Comparison of ENCODE assay signal across 22 cellular contexts in the genomic region with DNA sequence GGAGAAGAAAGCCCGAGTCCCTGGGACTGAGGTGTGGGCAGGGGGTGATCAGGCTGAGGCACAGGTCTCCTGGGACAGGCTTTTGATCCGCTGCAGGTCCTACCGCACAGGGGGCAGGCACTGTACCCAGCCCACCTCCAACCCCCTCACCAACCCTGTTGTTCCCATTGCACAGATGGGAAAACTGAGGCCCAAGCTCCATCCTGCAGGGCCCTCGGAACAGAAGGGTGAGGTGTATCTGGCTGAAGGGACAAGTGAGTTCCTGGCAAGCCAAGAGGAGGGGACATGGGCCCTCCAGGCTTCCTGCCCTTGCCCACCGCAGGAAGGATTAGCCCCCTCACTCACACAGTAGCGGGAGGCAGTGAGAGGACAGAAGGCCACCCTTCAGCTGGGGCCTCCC. TPM values are rescaled to one million over a fixed set of nuclear protein-coding genes. Genes with fewer than 3 reads are reported as not detected.
DNase-seq lines count a peak whose midpoint lies in the region; ATAC-seq, FAIRE-seq and TF ChIP-seq lines count a peak whose summit lies in the region.
"Had no signal": no experiment of that assay in that cellular context is flagged by ENCODE, and none has a peak within 500 bp of the region (broad histone marks: within the 10 kb centered on the region; RNA-seq: fewer than 3 reads in every experiment).

No MANE protein-coding gene starts in this region.

- H3K36me3 Mint-ChIP-seq in neural progenitor cell, result no peaks in the 10 kb centered on the region
- no peaks in the 10 kb centered on the region for H3K36me3 Mint-ChIP-seq in CD8-positive, alpha-beta T cell
- H3K36me3 Mint-ChIP-seq: CD14-positive monocyte; CD4-positive, alpha-beta memory T cell had no signal

- no TSS peak for BruUV-seq in K562 (replicated peaks; lab: Mats Ljungman, UMichigan)

- H3K9me2 ChIP-seq in SK-N-SH, result no peaks in the 10 kb centered on the region

- no peak for FAIRE-seq in K562 (lab: Jason Lieb, UNC)
- FAIRE-seq: A549, GM19239 had no signal

- intact Hi-C loops in K562 (cut with micrococcal nuclease), result no loop called here
- intact Hi-C loops in CD8-positive, alpha-beta T cell (cut with DNase I, micrococcal nuclease), result no loop called here

- POLR2A ChIA-PET in SK-N-SH (lab: Yijun Ruan, JAX), result no interaction called here
- POLR2A ChIA-PET in K562 (lab: Yijun Ruan, JAX), result interaction anchor here (0.9 to 1.7 kb wide), 4 partner anchors 8 to 149 kb away, joined by 3 to 6 read pairs (median 3); no protein-coding TSS in a partner anchor
- POLR2A ChIA-PET in CD8-positive, alpha-beta T cell (lab: Charles Lee), result no interaction called here

- peak; percentile 22 for DNase-seq in SK-N-SH
- DNase-seq in GM13976 (ENCODE audit: low spot score), result peak; percentile 25
- DNase-seq in K562 (ENCODE audit: extremely low read depth in 1 of 4, low spot score in 3 of 4), result no peak
- no peak for DNase-seq in neural progenitor cell (ENCODE audit: low spot score)
- DNase-seq in CD8-positive, alpha-beta T cell, result no peak
- DNase-seq in AG20443 (ENCODE audit: low spot score), result no peak
- DNase-seq in NCI-H510A treated with DMSO at 0.1 percent for 48 hours (lab: John Stamatoyannopoulos, UW), result no peak
- DNase-seq: Calu3; CD4-positive, alpha-beta memory T cell; DMS79 treated with DMSO at 0.1 percent for 48 hours; GF-D8; HFFc6; IMR-90 had no signal

- 89% methylated on average over 3 of the region's 6 CpGs for WGBS in SK-N-SH (ENCODE audit: low lambda C conversion rate)
- 59% methylated on average over 6 of the region's 6 CpGs for WGBS in K562 (ENCODE audit: insufficient coverage, low coverage, missing lambda C conversion rate)

- H3K79me2 ChIP-seq in SK-N-SH (ENCODE audit: insufficient read depth) (no peaks in the 10 kb centered on the region), K562 (ENCODE audit: control insufficient read depth, insufficient read depth, low read length) (no peaks in the 10 kb centered on the region), neural progenitor cell (ENCODE audit: low read depth) (no peaks in the 10 kb centered on the region)

- no peak overlapping the region for H3K4me2 ChIP-seq in SK-N-SH
- no peak overlapping the region for H3K4me2 ChIP-seq in K562 (ENCODE audit: insufficient read depth, low read length)
- no peak overlapping the region for H3K4me2 ChIP-seq in neural progenitor cell
- H3K4me2 ChIP-seq: A549, BLaER1 had no signal

- ATAC-seq in SK-N-SH treated with all-trans-retinoic acid at 6 μM for 48 hours, result no peak
- ATAC-seq in K562, result no peak
- ATAC-seq in CD8-positive, alpha-beta T cell, result no peak
- ATAC-seq: A549, HCT116 had no signal

- in situ Hi-C loops in GM13976 (cut with MboI; ENCODE audit: low sequenced_read_pairs, unreplicated experiment), result no loop called here
- in situ Hi-C loops in K562 (cut with MboI), result no loop called here

- no peaks in the 10 kb centered on the region for H3K36me3 ChIP-seq in SK-N-SH (replicated peaks in 1 of 2; ENCODE audit: control insufficient read depth in 1 of 2, insufficient read depth in 2 of 2, low read length in 1 of 2)
- no peaks in the 10 kb centered on the region for H3K36me3 ChIP-seq in K562 (ENCODE audit: control insufficient read depth, insufficient read depth, low read length)
- no peaks in the 10 kb centered on the region for H3K36me3 ChIP-seq in neural progenitor cell
- no peaks in the 10 kb centered on the region for H3K36me3 ChIP-seq in CD8-positive, alpha-beta T cell (ENCODE audit: insufficient read depth, low read length)
- H3K36me3 ChIP-seq: BLaER1 had no signal

- H3K9me3 Mint-ChIP-seq in neural progenitor cell, result no peaks in the 10 kb centered on the region
- H3K9me3 Mint-ChIP-seq in CD8-positive, alpha-beta T cell, result no peaks in the 10 kb centered on the region
- H3K9me3 Mint-ChIP-seq: CD14-positive monocyte, HFFc6 had no signal

- H3K4me1 Mint-ChIP-seq in neural progenitor cell, result peaks cover 10% of the 10 kb centered on the region
- peaks cover 3% of the 10 kb centered on the region for H3K4me1 Mint-ChIP-seq in CD8-positive, alpha-beta T cell (ENCODE audit: low read depth)

- peaks cover 12% of the 10 kb centered on the region for H3K27me3 Mint-ChIP-seq in neural progenitor cell (ENCODE audit: insufficient read depth, low read depth)
- peaks cover under 1% of the 10 kb centered on the region for H3K27me3 Mint-ChIP-seq in CD8-positive, alpha-beta T cell (ENCODE audit: low read depth)

- TF ChIP-seq POLR2A in K562 (conservative IDR thresholded peaks at IDR 0.05), result no peak

- TF ChIP-seq EP300 in SK-N-SH (IDR thresholded peaks at IDR 0.05; ENCODE audit: borderline replicate concordance in 1 of 2, low read depth in 1 of 2, low read length in 1 of 2) (no peak), K562 (IDR thresholded peaks at IDR 0.05; ENCODE audit: low read length) (no peak)

- H3F3A ChIP-seq in SK-N-SH (replicated peaks; ENCODE audit: insufficient read depth), result no peaks in the 10 kb centered on the region
- H3F3A ChIP-seq in neural progenitor cell (ENCODE audit: low read depth), result no peaks in the 10 kb centered on the region

- H3K9me3 ChIP-seq in SK-N-SH (no peaks in the 10 kb centered on the region), K562 (replicated peaks; ENCODE audit: control insufficient read depth, insufficient read depth, low read depth, low read length) (no peaks in the 10 kb centered on the region), neural progenitor cell (ENCODE audit: low read depth) (no peaks in the 10 kb centered on the region)
- no peaks in the 10 kb centered on the region for H3K9me3 ChIP-seq in CD8-positive, alpha-beta T cell (ENCODE audit: low read length)
- H3K9me3 ChIP-seq: A549, BLaER1 had no signal

- H3K9ac ChIP-seq in SK-N-SH, result no peak overlapping the region
- H3K9ac ChIP-seq in K562 (ENCODE audit: insufficient read depth in 1 of 2, low read depth in 2 of 2, low read length in 2 of 2), result peak overlapping the region in 1 of 2 experiments; percentile 60; a peak in 1 of 4 replicates
- no peak overlapping the region for H3K9ac ChIP-seq in neural progenitor cell
- H3K9ac ChIP-seq: BLaER1 had no signal

- H3K27me3 ChIP-seq in SK-N-SH (ENCODE audit: insufficient read depth), result no peaks in the 10 kb centered on the region
- H3K27me3 ChIP-seq in K562 (ENCODE audit: control insufficient read depth in 2 of 2, insufficient read depth in 2 of 2, low read length in 2 of 2), result no peaks in the 10 kb centered on the region
- no peaks in the 10 kb centered on the region for H3K27me3 ChIP-seq in neural progenitor cell
- H3K27me3 ChIP-seq in CD8-positive, alpha-beta T cell (ENCODE audit: insufficient read depth, low read length), result no peaks in the 10 kb centered on the region
- H3K27me3 ChIP-seq: BLaER1 had no signal

- H3K4me3 ChIP-seq in SK-N-SH (ENCODE audit: low read depth in 2 of 2, low read length in 1 of 2) (no peak overlapping the region), K562 (no peak overlapping the region), neural progenitor cell (no peak overlapping the region)
- H3K4me3 ChIP-seq in CD8-positive, alpha-beta T cell (ENCODE audit: low read depth, low read length), result no peak overlapping the region
- H3K4me3 ChIP-seq: A549, BLaER1 had no signal

- H4K20me1 ChIP-seq in SK-N-SH (ENCODE audit: insufficient read depth) (no peaks in the 10 kb centered on the region), K562 (replicated peaks; ENCODE audit: control insufficient read depth, insufficient read depth, low read length) (no peaks in the 10 kb centered on the region; the same call in 1 of the 2 replicates), neural progenitor cell (ENCODE audit: low read depth) (no peaks in the 10 kb centered on the region)
- H4K20me1 ChIP-seq: BLaER1 had no signal

- H3K27ac ChIP-seq in SK-N-SH (ENCODE audit: low read depth in 2 of 2, low read length in 1 of 2), result no peak overlapping the region
- no peak overlapping the region for H3K27ac ChIP-seq in K562 (ENCODE audit: extremely low read depth, low read depth, low read length)
- H3K27ac ChIP-seq in neural progenitor cell, result no peak overlapping the region
- no peak overlapping the region for H3K27ac ChIP-seq in CD8-positive, alpha-beta T cell (ENCODE audit: low read depth, low read length)
- H3K27ac ChIP-seq: 22Rv1, A549, BLaER1, HL-60 had no signal

- no peaks in the 10 kb centered on the region for H3K9me1 ChIP-seq in K562 (ENCODE audit: control insufficient read depth, insufficient read depth, low read length)

- no peak for TF ChIP-seq RAD21 in SK-N-SH (IDR thresholded peaks at IDR 0.05; ENCODE audit: low read length)
- no peak for TF ChIP-seq RAD21 in K562 (CRISPR knock-in tag; conservative IDR thresholded peaks at IDR 0.05 in 1 of 2, IDR thresholded peaks at IDR 0.05 in 1 of 2)

- TF ChIP-seq CTCF in SK-N-SH (IDR thresholded peaks at IDR 0.05) (no peak), GM13976 (IDR thresholded peaks at IDR 0.05; ENCODE audit: borderline replicate concordance, control extremely low read depth, extremely low read depth, insufficient read depth, missing control alignments) (no peak), K562 (IDR thresholded peaks at IDR 0.05 in 2 of 3, conservative IDR thresholded peaks at IDR 0.05 in 1 of 3; ENCODE audit: insufficient read depth in 2 of 3, low read depth in 1 of 3, low read length in 3 of 3) (no peak), neural progenitor cell (IDR thresholded peaks at IDR 0.05) (no peak)
- no peak for TF ChIP-seq CTCF in CD8-positive, alpha-beta T cell (IDR thresholded peaks at IDR 0.05)

- peak overlapping the region; percentile 62 for H3K27ac Mint-ChIP-seq in neural progenitor cell
- no peak overlapping the region for H3K27ac Mint-ChIP-seq in CD8-positive, alpha-beta T cell
- H3K27ac Mint-ChIP-seq: HFFc6 had no signal

- H3K4me1 ChIP-seq in SK-N-SH (ENCODE audit: control insufficient read depth in 1 of 2, insufficient read depth in 2 of 2, low read depth in 1 of 2, low read length in 1 of 2), result no peaks in the 10 kb centered on the region; a peak in 1 of 4 replicates
- peaks cover 11 to 43% of the 10 kb centered on the region in 2 experiments; a peak in 4 of 5 replicates for H3K4me1 ChIP-seq in K562 (replicated peaks in 1 of 2; ENCODE audit: control insufficient read depth in 2 of 2, insufficient read depth in 2 of 2, low read length in 2 of 2)
- peaks cover 6% of the 10 kb centered on the region for H3K4me1 ChIP-seq in neural progenitor cell
- H3K4me1 ChIP-seq in CD8-positive, alpha-beta T cell (ENCODE audit: insufficient read depth, low read length), result no peaks in the 10 kb centered on the region

- H2AFZ ChIP-seq in SK-N-SH (ENCODE audit: low read depth) (no peak overlapping the region), K562 (ENCODE audit: low read depth, low read length) (no peak overlapping the region), neural progenitor cell (replicated peaks) (no peak overlapping the region)

- no peak overlapping the region for H3K4me3 Mint-ChIP-seq in neural progenitor cell
- no peak overlapping the region for H3K4me3 Mint-ChIP-seq in CD8-positive, alpha-beta T cell
- H3K4me3 Mint-ChIP-seq: CD14-positive monocyte; CD4-positive, alpha-beta memory T cell; HFFc6 had no signal

- CTCF ChIA-PET in SK-N-SH (lab: Yijun Ruan, JAX), result interaction anchor here (1.5 kb wide), 1 partner anchor 409 kb away, joined by 3 read pairs; no protein-coding TSS in a partner anchor
- CTCF ChIA-PET in K562 (lab: Yijun Ruan, JAX; ENCODE audit: low intra/inter-chr PET ratio), result no interaction called here
- CTCF ChIA-PET in CD8-positive, alpha-beta T cell (lab: Charles Lee), result no interaction called here

RNA-seq across cellular contexts. Expression of a gene that starts 16.5 kb away (rescaled TPM):
- polyA plus RNA-seq in SK-N-SH (2012; rRNA removed) (0.03 and 0.10 TPM in 2 replicates), K562 (2011; rRNA removed) (0.04 and 0.08 TPM in 2 replicates), K562 (2014; fragmentation: Illumina TruSeq; extraction: Trizol) (0.10 TPM in 1 of 2 replicates, not detected in the other), K562 (2014; fragmentation: Nextera tagmentation; extraction: Ambion mirVana) (not detected), K562 (2014; rRNA removed) (0.08 and 0.12 TPM in 2 replicates)
- 0.01 TPM in 1 of 2 replicates, not detected in the other for polyA plus RNA-seq in SK-N-SH (2012; cell fraction: cytosol; rRNA removed)
- 0.23 and 0.27 TPM in 2 replicates for polyA plus RNA-seq in SK-N-SH (2012; cell fraction: nucleus; rRNA removed)
- total RNA-seq in K562 (2011; cell fraction: chromatin; rRNA removed; ENCODE audit: low replicate concordance), result not detected in 2 replicates
- 0.13 TPM in 1 of 2 replicates, not detected in the other for total RNA-seq in K562 (2011; cell fraction: nucleolus; rRNA removed)
- 0.29 TPM in 1 of 2 replicates, not detected in the other for total RNA-seq in K562 (2011; cell fraction: nucleoplasm; rRNA removed)
- total RNA-seq in K562 (2014; rRNA removed) (0.08 TPM in 1 of 2 replicates, not detected in the other), K562 (2014; rRNA removed; fragmentation: Illumina TruSeq; extraction: Trizol) (not detected in 2 replicates), K562 (2015; rRNA removed; fragmentation: Illumina TruSeq; extraction: Trizol) (0.11 and 0.15 TPM in 2 replicates), K562 (2021) (0.11 and 0.16 TPM in 2 replicates), neural progenitor cell (ENCODE audit: low replicate concordance) (0.50 TPM in 1 of 2 replicates, not detected in the other)
- polyA plus RNA-seq in K562 (2011; cell fraction: cytosol; rRNA removed), result 0.13 and 0.16 TPM in 2 replicates
- polyA plus RNA-seq in K562 (2011; cell fraction: nucleus; rRNA removed), result 0.23 and 0.35 TPM in 2 replicates
- 0.05 TPM in 1 of 2 replicates, not detected in the other for polyA plus RNA-seq in K562 (2012)
- not detected in 2 replicates for polyA minus RNA-seq in K562 (2011; rRNA and poly(A)+ RNA removed)
- not detected in 2 replicates for polyA minus RNA-seq in K562 (2011; cell fraction: cytosol; rRNA and poly(A)+ RNA removed)
- polyA minus RNA-seq in K562 (2011; cell fraction: nucleus; rRNA and poly(A)+ RNA removed), result not detected in 2 replicates
- under 1 TPM; 0.22 to 0.43 TPM for total RNA-seq in CD8-positive, alpha-beta T cell
- total RNA-seq: CD4-positive, alpha-beta memory T cell; H4; HFFc6; IMR-90 had no signal
- polyA plus RNA-seq: CD14-positive monocyte; CD4-positive, alpha-beta memory T cell had no signal

Comparison
In these comparisons a context has a peak if more than half of its experiments do, and no peak if none do; other contexts are left out.
1. DNase-seq: peak in SK-N-SH (single experiment) and GM13976 (single experiment); none in K562 (0 of 4), neural progenitor cell (single experiment), CD8-positive, alpha-beta T cell (0 of 7), AG20443 (single experiment) and NCI-H510A treated with DMSO at 0.1 percent for 48 hours (single experiment).